ENCODE assay signal across 1 cellular context in the genomic region with DNA sequence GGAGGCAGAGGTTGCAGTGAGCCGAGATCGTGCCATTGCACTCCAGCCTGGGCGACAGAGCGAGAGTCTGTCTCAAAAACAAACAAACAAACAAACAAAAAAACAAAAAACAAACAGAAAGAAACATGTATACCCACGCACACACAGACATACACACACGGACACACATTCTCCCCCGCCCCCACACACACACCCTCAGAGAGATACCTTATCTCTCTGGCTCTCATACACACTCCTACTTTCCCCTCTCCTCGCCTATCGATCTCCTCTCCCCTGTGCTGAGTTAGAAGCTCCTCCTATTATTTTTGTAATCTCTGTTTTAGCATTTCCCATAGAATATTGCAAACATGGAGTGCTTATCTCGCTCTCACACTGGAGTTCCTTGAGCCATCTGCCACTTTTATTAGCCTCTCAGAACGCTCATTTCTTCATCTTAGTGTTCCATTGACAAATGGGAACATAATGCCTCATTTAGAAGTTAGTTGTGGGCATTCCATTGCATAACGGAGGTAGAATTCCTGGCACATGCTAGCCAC.
TF ChIP-seq lines count a peak whose summit lies in the region.

No MANE protein-coding gene starts in this region.

TF ChIP-seq in K562, 482 proteins besides CTCF, POLR2A, EP300 and RAD21 (continued from another document and continues in another):
- TF ChIP-seq, protein P1, sequence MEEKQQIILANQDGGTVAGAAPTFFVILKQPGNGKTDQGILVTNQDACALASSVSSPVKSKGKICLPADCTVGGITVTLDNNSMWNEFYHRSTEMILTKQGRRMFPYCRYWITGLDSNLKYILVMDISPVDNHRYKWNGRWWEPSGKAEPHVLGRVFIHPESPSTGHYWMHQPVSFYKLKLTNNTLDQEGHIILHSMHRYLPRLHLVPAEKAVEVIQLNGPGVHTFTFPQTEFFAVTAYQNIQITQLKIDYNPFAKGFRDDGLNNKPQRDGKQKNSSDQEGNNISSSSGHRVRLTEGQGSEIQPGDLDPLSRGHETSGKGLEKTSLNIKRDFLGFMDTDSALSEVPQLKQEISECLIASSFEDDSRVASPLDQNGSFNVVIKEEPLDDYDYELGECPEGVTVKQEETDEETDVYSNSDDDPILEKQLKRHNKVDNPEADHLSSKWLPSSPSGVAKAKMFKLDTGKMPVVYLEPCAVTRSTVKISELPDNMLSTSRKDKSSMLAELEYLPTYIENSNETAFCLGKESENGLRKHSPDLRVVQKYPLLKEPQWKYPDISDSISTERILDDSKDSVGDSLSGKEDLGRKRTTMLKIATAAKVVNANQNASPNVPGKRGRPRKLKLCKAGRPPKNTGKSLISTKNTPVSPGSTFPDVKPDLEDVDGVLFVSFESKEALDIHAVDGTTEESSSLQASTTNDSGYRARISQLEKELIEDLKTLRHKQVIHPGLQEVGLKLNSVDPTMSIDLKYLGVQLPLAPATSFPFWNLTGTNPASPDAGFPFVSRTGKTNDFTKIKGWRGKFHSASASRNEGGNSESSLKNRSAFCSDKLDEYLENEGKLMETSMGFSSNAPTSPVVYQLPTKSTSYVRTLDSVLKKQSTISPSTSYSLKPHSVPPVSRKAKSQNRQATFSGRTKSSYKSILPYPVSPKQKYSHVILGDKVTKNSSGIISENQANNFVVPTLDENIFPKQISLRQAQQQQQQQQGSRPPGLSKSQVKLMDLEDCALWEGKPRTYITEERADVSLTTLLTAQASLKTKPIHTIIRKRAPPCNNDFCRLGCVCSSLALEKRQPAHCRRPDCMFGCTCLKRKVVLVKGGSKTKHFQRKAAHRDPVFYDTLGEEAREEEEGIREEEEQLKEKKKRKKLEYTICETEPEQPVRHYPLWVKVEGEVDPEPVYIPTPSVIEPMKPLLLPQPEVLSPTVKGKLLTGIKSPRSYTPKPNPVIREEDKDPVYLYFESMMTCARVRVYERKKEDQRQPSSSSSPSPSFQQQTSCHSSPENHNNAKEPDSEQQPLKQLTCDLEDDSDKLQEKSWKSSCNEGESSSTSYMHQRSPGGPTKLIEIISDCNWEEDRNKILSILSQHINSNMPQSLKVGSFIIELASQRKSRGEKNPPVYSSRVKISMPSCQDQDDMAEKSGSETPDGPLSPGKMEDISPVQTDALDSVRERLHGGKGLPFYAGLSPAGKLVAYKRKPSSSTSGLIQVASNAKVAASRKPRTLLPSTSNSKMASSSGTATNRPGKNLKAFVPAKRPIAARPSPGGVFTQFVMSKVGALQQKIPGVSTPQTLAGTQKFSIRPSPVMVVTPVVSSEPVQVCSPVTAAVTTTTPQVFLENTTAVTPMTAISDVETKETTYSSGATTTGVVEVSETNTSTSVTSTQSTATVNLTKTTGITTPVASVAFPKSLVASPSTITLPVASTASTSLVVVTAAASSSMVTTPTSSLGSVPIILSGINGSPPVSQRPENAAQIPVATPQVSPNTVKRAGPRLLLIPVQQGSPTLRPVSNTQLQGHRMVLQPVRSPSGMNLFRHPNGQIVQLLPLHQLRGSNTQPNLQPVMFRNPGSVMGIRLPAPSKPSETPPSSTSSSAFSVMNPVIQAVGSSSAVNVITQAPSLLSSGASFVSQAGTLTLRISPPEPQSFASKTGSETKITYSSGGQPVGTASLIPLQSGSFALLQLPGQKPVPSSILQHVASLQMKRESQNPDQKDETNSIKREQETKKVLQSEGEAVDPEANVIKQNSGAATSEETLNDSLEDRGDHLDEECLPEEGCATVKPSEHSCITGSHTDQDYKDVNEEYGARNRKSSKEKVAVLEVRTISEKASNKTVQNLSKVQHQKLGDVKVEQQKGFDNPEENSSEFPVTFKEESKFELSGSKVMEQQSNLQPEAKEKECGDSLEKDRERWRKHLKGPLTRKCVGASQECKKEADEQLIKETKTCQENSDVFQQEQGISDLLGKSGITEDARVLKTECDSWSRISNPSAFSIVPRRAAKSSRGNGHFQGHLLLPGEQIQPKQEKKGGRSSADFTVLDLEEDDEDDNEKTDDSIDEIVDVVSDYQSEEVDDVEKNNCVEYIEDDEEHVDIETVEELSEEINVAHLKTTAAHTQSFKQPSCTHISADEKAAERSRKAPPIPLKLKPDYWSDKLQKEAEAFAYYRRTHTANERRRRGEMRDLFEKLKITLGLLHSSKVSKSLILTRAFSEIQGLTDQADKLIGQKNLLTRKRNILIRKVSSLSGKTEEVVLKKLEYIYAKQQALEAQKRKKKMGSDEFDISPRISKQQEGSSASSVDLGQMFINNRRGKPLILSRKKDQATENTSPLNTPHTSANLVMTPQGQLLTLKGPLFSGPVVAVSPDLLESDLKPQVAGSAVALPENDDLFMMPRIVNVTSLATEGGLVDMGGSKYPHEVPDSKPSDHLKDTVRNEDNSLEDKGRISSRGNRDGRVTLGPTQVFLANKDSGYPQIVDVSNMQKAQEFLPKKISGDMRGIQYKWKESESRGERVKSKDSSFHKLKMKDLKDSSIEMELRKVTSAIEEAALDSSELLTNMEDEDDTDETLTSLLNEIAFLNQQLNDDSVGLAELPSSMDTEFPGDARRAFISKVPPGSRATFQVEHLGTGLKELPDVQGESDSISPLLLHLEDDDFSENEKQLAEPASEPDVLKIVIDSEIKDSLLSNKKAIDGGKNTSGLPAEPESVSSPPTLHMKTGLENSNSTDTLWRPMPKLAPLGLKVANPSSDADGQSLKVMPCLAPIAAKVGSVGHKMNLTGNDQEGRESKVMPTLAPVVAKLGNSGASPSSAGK (IDR thresholded peaks at IDR 0.05): no peak
- TF ChIP-seq TOE1 (IDR thresholded peaks at IDR 0.05; ENCODE audit: borderline replicate concordance) (peak; percentile 60), TOE1 (CRISPR knock-in tag; IDR thresholded peaks at IDR 0.05; ENCODE audit: borderline replicate concordance, low read depth) (no peak), NCOA2 (IDR thresholded peaks at IDR 0.05; ENCODE audit: partially characterized antibody in 2 of 2) (peak in 1 of 2 experiments; percentile 40), PHB2 (IDR thresholded peaks at IDR 0.05; ENCODE audit: low read depth) (peak; percentile 82; the same call in 1 of the 2 replicates), DMBX1 (CRISPR knock-in tag; IDR thresholded peaks at IDR 0.05; ENCODE audit: borderline replicate concordance) (0 out of 2 replicates have a peak, but pooled peaks have one; percentile 31), KLF16 (IDR thresholded peaks at IDR 0.05) (peak; percentile 87), CREB1 (IDR thresholded peaks at IDR 0.05) (peak; percentile 43; the same call in 1 of the 2 replicates), CREB1 (CRISPR knock-in tag; IDR thresholded peaks at IDR 0.05) (no peak), NBN (IDR thresholded peaks at IDR 0.05; ENCODE audit: low read depth) (peak; percentile 89), NFATC3 (IDR thresholded peaks at IDR 0.05) (0 out of 2 replicates have a peak, but pooled peaks have one; percentile 47), ZNF707 (CRISPR knock-in tag; conservative IDR thresholded peaks at IDR 0.05) (no peak), HDAC3 (IDR thresholded peaks at IDR 0.05; ENCODE audit: borderline replicate concordance, partially characterized antibody) (peak; percentile 81), TFAM (CRISPR knock-in tag; conservative IDR thresholded peaks at IDR 0.05) (no peak), CC2D1A (IDR thresholded peaks at IDR 0.05) (peak; percentile 93), CBFA2T3 (IDR thresholded peaks at IDR 0.05) (peak; percentile 98), MEIS2 (IDR thresholded peaks at IDR 0.05; ENCODE audit: partially characterized antibody) (peak; percentile 22), MIER1 (IDR thresholded peaks at IDR 0.05; ENCODE audit: low read depth) (peak; percentile 57; the same call in 1 of the 2 replicates), MCM7 (IDR thresholded peaks at IDR 0.05) (peak in 1 of 2 experiments; percentile 26; a peak in 1 of 4 replicates), POLR2B (IDR thresholded peaks at IDR 0.05; ENCODE audit: low read depth, partially characterized antibody) (peak; percentile 38), ARNT (IDR thresholded peaks at IDR 0.05) (peak; percentile 84 to 89), NCOR1 (IDR thresholded peaks at IDR 0.05) (peak; percentile 93), RBFOX2 (IDR thresholded peaks at IDR 0.05; ENCODE audit: low read depth, low read length) (no peak), HIVEP1 (CRISPR knock-in tag; IDR thresholded peaks at IDR 0.05) (0 out of 2 replicates have a peak, but pooled peaks have one; percentile 20), RNF2 (IDR thresholded peaks at IDR 0.05) (peak; percentile 62; the same call in 1 of the 2 replicates)
- TF ChIP-seq, protein P2, sequence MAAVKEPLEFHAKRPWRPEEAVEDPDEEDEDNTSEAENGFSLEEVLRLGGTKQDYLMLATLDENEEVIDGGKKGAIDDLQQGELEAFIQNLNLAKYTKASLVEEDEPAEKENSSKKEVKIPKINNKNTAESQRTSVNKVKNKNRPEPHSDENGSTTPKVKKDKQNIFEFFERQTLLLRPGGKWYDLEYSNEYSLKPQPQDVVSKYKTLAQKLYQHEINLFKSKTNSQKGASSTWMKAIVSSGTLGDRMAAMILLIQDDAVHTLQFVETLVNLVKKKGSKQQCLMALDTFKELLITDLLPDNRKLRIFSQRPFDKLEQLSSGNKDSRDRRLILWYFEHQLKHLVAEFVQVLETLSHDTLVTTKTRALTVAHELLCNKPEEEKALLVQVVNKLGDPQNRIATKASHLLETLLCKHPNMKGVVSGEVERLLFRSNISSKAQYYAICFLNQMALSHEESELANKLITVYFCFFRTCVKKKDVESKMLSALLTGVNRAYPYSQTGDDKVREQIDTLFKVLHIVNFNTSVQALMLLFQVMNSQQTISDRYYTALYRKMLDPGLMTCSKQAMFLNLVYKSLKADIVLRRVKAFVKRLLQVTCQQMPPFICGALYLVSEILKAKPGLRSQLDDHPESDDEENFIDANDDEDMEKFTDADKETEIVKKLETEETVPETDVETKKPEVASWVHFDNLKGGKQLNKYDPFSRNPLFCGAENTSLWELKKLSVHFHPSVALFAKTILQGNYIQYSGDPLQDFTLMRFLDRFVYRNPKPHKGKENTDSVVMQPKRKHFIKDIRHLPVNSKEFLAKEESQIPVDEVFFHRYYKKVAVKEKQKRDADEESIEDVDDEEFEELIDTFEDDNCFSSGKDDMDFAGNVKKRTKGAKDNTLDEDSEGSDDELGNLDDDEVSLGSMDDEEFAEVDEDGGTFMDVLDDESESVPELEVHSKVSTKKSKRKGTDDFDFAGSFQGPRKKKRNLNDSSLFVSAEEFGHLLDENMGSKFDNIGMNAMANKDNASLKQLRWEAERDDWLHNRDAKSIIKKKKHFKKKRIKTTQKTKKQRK (IDR thresholded peaks at IDR 0.05; ENCODE audit: borderline replicate concordance, low read depth, low read length): 0 out of 2 replicates have a peak, but pooled peaks have one; percentile 24
- TF ChIP-seq, protein P3, sequence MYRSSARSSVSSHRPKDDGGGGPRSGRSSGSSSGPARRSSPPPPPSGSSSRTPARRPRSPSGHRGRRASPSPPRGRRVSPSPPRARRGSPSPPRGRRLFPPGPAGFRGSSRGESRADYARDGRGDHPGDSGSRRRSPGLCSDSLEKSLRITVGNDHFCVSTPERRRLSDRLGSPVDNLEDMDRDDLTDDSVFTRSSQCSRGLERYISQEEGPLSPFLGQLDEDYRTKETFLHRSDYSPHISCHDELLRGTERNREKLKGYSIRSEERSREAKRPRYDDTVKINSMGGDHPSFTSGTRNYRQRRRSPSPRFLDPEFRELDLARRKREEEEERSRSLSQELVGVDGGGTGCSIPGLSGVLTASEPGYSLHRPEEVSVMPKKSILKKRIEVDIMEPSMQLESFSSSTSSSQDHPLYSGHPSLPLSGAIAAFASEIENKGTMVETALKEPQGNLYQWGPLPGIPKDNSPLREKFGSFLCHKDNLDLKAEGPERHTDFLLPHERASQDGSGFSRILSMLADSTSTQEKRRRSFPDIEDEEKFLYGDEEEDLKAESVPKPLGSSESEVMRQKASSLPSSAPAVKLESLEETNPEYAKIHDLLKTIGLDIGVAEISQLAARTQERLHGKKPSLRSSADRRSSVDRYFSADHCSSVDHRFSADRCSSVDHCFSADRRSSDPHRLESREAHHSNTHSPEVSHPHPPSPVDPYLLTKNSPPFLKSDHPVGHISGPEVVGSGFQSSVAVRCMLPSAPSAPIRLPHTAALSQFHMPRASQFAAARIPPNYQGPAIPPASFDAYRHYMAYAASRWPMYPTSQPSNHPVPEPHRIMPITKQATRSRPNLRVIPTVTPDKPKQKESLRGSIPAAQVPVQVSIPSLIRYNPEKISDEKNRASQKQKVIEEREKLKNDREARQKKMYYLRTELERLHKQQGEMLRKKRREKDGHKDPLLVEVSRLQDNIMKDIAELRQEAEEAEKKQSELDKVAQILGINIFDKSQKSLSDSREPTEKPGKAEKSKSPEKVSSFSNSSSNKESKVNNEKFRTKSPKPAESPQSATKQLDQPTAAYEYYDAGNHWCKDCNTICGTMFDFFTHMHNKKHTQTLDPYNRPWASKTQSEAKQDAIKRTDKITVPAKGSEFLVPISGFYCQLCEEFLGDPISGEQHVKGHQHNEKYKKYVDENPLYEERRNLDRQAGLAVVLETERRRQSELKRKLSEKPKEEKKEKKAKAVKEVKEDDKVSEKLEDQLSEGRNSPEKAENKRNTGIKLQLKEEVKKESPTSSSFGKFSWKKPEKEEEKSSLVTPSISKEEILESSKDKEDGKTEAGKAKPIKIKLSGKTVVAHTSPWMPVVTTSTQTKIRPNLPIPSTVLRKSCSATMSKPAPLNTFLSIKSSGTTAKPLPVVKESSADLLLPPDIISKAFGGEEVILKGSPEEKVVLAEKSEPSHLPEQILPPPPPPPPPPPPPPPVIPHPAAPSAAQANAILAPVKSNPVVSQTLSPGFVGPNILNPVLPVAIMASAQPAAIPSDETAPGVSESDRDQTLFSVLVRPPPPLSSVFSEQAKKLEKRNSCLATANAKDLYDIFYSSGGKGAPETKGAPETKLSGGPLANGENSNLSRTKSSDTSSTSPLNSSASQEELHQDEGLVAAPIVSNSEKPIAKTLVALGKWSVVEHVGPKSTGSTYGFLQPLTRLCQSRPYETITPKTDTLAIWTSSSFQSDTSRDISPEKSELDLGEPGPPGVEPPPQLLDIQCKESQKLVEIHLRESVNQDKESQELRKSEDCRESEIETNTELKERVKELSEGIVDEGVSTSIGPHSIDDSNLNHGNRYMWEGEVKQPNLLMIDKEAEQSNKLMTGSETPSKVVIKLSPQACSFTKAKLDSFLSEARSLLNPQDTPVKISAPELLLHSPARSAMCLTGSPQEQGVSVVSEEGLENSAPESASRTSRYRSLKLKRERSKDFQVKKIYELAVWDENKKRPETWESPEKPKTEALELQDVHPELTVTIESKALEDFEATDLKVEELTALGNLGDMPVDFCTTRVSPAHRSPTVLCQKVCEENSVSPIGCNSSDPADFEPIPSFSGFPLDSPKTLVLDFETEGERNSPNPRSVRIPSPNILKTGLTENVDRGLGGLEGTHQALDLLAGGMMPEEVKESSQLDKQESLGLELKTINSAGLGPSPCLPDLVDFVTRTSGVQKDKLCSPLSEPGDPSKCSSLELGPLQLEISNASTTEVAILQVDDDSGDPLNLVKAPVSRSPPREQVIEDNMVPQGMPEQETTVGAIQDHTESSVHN (IDR thresholded peaks at IDR 0.05; ENCODE audit: borderline replicate concordance in 1 of 2, low read depth in 1 of 2): 0 out of 4 replicates have a peak, but pooled peaks of 1 of the 2 experiments have one; percentile 36
- TF ChIP-seq, protein P4, sequence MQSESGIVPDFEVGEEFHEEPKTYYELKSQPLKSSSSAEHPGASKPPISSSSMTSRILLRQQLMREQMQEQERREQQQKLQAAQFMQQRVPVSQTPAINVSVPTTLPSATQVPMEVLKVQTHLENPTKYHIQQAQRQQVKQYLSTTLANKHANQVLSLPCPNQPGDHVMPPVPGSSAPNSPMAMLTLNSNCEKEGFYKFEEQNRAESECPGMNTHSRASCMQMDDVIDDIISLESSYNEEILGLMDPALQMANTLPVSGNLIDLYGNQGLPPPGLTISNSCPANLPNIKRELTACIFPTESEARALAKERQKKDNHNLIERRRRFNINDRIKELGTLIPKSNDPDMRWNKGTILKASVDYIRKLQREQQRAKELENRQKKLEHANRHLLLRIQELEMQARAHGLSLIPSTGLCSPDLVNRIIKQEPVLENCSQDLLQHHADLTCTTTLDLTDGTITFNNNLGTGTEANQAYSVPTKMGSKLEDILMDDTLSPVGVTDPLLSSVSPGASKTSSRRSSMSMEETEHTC (IDR thresholded peaks at IDR 0.05): no peak
